In the genomic region with DNA sequence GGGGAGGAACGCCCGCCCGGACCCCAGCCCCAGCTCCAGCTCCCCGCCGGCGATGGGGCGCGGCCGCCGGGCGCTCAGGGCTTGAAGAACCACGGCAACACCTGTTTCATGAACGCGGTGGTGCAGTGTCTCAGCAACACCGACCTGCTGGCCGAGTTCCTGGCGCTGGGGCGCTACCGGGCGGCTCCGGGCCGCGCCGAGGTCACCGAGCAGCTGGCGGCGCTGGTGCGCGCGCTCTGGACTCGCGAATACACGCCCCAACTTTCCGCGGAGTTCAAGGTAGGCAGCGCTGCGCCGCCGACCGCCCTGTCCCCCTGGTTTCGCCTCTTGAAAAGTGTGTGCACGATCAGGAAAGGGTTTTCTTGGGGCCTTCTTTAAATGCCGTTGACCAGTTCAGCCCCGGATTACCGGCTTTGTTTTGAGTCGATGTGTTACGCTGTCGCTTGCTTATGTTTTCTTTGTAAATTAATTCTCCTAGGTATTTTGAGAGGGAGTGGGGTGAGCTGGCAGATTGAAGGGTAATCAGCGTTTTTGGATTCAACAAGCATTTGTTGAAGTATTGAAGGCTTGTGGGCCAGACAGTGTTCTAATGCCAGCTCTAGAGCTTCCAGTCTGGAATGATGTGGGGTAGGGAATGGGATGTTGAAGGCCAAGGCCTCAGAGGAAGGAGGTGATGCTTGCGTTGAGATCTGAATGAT, we compare ENCODE assay signal across 1 cellular context.
TF ChIP-seq lines count a peak whose summit lies in the region.

No MANE protein-coding gene starts in this region.

TF ChIP-seq in HepG2, 621 proteins besides CTCF, POLR2A, EP300 and RAD21 (continued from another document and continues in another):
- TF ChIP-seq, protein P1, sequence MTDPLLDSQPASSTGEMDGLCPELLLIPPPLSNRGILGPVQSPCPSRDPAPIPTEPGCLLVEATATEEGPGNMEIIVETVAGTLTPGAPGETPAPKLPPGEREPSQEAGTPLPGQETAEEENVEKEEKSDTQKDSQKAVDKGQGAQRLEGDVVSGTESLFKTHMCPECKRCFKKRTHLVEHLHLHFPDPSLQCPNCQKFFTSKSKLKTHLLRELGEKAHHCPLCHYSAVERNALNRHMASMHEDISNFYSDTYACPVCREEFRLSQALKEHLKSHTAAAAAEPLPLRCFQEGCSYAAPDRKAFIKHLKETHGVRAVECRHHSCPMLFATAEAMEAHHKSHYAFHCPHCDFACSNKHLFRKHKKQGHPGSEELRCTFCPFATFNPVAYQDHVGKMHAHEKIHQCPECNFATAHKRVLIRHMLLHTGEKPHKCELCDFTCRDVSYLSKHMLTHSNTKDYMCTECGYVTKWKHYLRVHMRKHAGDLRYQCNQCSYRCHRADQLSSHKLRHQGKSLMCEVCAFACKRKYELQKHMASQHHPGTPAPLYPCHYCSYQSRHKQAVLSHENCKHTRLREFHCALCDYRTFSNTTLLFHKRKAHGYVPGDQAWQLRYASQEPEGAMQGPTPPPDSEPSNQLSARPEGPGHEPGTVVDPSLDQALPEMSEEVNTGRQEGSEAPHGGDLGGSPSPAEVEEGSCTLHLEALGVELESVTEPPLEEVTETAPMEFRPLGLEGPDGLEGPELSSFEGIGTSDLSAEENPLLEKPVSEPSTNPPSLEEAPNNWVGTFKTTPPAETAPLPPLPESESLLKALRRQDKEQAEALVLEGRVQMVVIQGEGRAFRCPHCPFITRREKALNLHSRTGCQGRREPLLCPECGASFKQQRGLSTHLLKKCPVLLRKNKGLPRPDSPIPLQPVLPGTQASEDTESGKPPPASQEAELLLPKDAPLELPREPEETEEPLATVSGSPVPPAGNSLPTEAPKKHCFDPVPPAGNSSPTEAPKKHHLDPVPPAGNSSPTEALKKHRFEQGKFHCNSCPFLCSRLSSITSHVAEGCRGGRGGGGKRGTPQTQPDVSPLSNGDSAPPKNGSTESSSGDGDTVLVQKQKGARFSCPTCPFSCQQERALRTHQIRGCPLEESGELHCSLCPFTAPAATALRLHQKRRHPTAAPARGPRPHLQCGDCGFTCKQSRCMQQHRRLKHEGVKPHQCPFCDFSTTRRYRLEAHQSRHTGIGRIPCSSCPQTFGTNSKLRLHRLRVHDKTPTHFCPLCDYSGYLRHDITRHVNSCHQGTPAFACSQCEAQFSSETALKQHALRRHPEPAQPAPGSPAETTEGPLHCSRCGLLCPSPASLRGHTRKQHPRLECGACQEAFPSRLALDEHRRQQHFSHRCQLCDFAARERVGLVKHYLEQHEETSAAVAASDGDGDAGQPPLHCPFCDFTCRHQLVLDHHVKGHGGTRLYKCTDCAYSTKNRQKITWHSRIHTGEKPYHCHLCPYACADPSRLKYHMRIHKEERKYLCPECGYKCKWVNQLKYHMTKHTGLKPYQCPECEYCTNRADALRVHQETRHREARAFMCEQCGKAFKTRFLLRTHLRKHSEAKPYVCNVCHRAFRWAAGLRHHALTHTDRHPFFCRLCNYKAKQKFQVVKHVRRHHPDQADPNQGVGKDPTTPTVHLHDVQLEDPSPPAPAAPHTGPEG (CRISPR knock-in tag; IDR thresholded peaks at IDR 0.05) = no peak
- TF ChIP-seq ZNF207 (IDR thresholded peaks at IDR 0.05; ENCODE audit: borderline replicate concordance) (no peak), HIVEP1 (CRISPR knock-in tag; IDR thresholded peaks at IDR 0.05) (no peak), HOXA5 (CRISPR knock-in tag; IDR thresholded peaks at IDR 0.05) (peak; percentile 49; the same call in 1 of the 2 replicates), LCORL (IDR thresholded peaks at IDR 0.05) (no peak), LCORL (CRISPR knock-in tag; IDR thresholded peaks at IDR 0.05) (0 out of 2 replicates have a peak, but pooled peaks have one; percentile 33), ISL2 (CRISPR knock-in tag; IDR thresholded peaks at IDR 0.05) (no peak), NR2F6 (IDR thresholded peaks at IDR 0.05) (no peak), NR2F6 (CRISPR knock-in tag; IDR thresholded peaks at IDR 0.05) (peak; percentile 59), ZNF34 (CRISPR knock-in tag; IDR thresholded peaks at IDR 0.05; ENCODE audit: borderline replicate concordance) (no peak), TEAD3 (CRISPR knock-in tag; optimal IDR thresholded peaks at IDR 0.05; ENCODE audit: borderline replicate concordance) (peak; percentile 18), BCL6 (CRISPR knock-in tag; IDR thresholded peaks at IDR 0.05) (peak; percentile 58; the same call in 1 of the 2 replicates), YY1 (IDR thresholded peaks at IDR 0.05; ENCODE audit: insufficient read depth, insufficient replicate concordance, low read depth, low read length) (no peak), ZBTB21 (CRISPR knock-in tag; IDR thresholded peaks at IDR 0.05) (no peak), CC2D1A (CRISPR knock-in tag; IDR thresholded peaks at IDR 0.05) (no peak), ZBTB38 (CRISPR knock-in tag; IDR thresholded peaks at IDR 0.05) (no peak), ZNF451 (CRISPR knock-in tag; IDR thresholded peaks at IDR 0.05) (no peak), ELF3 (CRISPR knock-in tag; IDR thresholded peaks at IDR 0.05) (no peak), ZFP82 (CRISPR knock-in tag; IDR thresholded peaks at IDR 0.05; ENCODE audit: borderline replicate concordance) (no peak), NR3C1 (CRISPR knock-in tag; IDR thresholded peaks at IDR 0.05) (no peak), ZNF160 (CRISPR knock-in tag; IDR thresholded peaks at IDR 0.05) (0 out of 2 replicates have a peak, but pooled peaks have one; percentile 55), ZNF761 (CRISPR knock-in tag; conservative IDR thresholded peaks at IDR 0.05) (no peak; the same call in 1 of the 2 replicates), RARG (CRISPR knock-in tag; IDR thresholded peaks at IDR 0.05; ENCODE audit: low read depth) (no peak), ZNF460 (CRISPR knock-in tag; IDR thresholded peaks at IDR 0.05; ENCODE audit: borderline replicate concordance) (no peak), XBP1 (CRISPR knock-in tag; IDR thresholded peaks at IDR 0.05) (no peak), ZNF629 (CRISPR knock-in tag; conservative IDR thresholded peaks at IDR 0.05) (no peak), ZNF598 (CRISPR knock-in tag; IDR thresholded peaks at IDR 0.05; ENCODE audit: borderline replicate concordance) (no peak), ZNF205 (CRISPR knock-in tag; IDR thresholded peaks at IDR 0.05) (no peak), ZNF446 (CRISPR knock-in tag; IDR thresholded peaks at IDR 0.05) (no peak), SATB2 (CRISPR knock-in tag; IDR thresholded peaks at IDR 0.05) (peak; percentile 39; the same call in 1 of the 2 replicates), ZNF546 (CRISPR knock-in tag; conservative IDR thresholded peaks at IDR 0.05) (no peak), ZNF891 (CRISPR knock-in tag; IDR thresholded peaks at IDR 0.05) (no peak), NFATC3 (CRISPR knock-in tag; IDR thresholded peaks at IDR 0.05) (no peak), NPAS2 (CRISPR knock-in tag; IDR thresholded peaks at IDR 0.05; ENCODE audit: borderline replicate concordance) (no peak), MXI1 (IDR thresholded peaks at IDR 0.05; ENCODE audit: borderline replicate concordance, low read depth, low read length) (0 out of 3 replicates have a peak, but pooled peaks have one; percentile 42), MEIS2 (CRISPR knock-in tag; IDR thresholded peaks at IDR 0.05) (peak; percentile 59; the same call in 1 of the 2 replicates)
- TF ChIP-seq, protein P2, sequence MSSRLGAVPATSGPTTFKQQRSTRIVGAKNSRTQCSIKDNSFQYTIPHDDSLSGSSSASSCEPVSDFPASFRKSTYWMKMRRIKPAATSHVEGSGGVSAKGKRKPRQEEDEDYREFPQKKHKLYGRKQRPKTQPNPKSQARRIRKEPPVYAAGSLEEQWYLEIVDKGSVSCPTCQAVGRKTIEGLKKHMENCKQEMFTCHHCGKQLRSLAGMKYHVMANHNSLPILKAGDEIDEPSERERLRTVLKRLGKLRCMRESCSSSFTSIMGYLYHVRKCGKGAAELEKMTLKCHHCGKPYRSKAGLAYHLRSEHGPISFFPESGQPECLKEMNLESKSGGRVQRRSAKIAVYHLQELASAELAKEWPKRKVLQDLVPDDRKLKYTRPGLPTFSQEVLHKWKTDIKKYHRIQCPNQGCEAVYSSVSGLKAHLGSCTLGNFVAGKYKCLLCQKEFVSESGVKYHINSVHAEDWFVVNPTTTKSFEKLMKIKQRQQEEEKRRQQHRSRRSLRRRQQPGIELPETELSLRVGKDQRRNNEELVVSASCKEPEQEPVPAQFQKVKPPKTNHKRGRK (CRISPR knock-in tag; IDR thresholded peaks at IDR 0.05) = no peak
- TF ChIP-seq, protein P3, sequence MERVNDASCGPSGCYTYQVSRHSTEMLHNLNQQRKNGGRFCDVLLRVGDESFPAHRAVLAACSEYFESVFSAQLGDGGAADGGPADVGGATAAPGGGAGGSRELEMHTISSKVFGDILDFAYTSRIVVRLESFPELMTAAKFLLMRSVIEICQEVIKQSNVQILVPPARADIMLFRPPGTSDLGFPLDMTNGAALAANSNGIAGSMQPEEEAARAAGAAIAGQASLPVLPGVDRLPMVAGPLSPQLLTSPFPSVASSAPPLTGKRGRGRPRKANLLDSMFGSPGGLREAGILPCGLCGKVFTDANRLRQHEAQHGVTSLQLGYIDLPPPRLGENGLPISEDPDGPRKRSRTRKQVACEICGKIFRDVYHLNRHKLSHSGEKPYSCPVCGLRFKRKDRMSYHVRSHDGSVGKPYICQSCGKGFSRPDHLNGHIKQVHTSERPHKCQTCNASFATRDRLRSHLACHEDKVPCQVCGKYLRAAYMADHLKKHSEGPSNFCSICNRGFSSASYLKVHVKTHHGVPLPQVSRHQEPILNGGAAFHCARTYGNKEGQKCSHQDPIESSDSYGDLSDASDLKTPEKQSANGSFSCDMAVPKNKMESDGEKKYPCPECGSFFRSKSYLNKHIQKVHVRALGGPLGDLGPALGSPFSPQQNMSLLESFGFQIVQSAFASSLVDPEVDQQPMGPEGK (CRISPR knock-in tag; IDR thresholded peaks at IDR 0.05) = peak; percentile 35; the same call in 1 of the 2 replicates
- TF ChIP-seq, protein P4, sequence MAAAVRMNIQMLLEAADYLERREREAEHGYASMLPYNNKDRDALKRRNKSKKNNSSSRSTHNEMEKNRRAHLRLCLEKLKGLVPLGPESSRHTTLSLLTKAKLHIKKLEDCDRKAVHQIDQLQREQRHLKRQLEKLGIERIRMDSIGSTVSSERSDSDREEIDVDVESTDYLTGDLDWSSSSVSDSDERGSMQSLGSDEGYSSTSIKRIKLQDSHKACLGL (CRISPR knock-in tag; IDR thresholded peaks at IDR 0.05) = 0 out of 2 replicates have a peak, but pooled peaks have one; percentile 24
- TF ChIP-seq, protein P5, sequence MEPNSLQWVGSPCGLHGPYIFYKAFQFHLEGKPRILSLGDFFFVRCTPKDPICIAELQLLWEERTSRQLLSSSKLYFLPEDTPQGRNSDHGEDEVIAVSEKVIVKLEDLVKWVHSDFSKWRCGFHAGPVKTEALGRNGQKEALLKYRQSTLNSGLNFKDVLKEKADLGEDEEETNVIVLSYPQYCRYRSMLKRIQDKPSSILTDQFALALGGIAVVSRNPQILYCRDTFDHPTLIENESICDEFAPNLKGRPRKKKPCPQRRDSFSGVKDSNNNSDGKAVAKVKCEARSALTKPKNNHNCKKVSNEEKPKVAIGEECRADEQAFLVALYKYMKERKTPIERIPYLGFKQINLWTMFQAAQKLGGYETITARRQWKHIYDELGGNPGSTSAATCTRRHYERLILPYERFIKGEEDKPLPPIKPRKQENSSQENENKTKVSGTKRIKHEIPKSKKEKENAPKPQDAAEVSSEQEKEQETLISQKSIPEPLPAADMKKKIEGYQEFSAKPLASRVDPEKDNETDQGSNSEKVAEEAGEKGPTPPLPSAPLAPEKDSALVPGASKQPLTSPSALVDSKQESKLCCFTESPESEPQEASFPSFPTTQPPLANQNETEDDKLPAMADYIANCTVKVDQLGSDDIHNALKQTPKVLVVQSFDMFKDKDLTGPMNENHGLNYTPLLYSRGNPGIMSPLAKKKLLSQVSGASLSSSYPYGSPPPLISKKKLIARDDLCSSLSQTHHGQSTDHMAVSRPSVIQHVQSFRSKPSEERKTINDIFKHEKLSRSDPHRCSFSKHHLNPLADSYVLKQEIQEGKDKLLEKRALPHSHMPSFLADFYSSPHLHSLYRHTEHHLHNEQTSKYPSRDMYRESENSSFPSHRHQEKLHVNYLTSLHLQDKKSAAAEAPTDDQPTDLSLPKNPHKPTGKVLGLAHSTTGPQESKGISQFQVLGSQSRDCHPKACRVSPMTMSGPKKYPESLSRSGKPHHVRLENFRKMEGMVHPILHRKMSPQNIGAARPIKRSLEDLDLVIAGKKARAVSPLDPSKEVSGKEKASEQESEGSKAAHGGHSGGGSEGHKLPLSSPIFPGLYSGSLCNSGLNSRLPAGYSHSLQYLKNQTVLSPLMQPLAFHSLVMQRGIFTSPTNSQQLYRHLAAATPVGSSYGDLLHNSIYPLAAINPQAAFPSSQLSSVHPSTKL (CRISPR knock-in tag; IDR thresholded peaks at IDR 0.05) = peak; percentile 47; the same call in 1 of the 2 replicates
- TF ChIP-seq, protein P6, sequence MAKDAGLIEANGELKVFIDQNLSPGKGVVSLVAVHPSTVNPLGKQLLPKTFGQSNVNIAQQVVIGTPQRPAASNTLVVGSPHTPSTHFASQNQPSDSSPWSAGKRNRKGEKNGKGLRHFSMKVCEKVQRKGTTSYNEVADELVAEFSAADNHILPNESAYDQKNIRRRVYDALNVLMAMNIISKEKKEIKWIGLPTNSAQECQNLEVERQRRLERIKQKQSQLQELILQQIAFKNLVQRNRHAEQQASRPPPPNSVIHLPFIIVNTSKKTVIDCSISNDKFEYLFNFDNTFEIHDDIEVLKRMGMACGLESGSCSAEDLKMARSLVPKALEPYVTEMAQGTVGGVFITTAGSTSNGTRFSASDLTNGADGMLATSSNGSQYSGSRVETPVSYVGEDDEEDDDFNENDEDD (CRISPR knock-in tag; IDR thresholded peaks at IDR 0.05; ENCODE audit: borderline replicate concordance) = 0 out of 2 replicates have a peak, but pooled peaks have one; percentile 17
- TF ChIP-seq, protein P7, sequence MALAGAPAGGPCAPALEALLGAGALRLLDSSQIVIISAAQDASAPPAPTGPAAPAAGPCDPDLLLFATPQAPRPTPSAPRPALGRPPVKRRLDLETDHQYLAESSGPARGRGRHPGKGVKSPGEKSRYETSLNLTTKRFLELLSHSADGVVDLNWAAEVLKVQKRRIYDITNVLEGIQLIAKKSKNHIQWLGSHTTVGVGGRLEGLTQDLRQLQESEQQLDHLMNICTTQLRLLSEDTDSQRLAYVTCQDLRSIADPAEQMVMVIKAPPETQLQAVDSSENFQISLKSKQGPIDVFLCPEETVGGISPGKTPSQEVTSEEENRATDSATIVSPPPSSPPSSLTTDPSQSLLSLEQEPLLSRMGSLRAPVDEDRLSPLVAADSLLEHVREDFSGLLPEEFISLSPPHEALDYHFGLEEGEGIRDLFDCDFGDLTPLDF (CRISPR knock-in tag; IDR thresholded peaks at IDR 0.05) = no peak
- TF ChIP-seq, protein P8, sequence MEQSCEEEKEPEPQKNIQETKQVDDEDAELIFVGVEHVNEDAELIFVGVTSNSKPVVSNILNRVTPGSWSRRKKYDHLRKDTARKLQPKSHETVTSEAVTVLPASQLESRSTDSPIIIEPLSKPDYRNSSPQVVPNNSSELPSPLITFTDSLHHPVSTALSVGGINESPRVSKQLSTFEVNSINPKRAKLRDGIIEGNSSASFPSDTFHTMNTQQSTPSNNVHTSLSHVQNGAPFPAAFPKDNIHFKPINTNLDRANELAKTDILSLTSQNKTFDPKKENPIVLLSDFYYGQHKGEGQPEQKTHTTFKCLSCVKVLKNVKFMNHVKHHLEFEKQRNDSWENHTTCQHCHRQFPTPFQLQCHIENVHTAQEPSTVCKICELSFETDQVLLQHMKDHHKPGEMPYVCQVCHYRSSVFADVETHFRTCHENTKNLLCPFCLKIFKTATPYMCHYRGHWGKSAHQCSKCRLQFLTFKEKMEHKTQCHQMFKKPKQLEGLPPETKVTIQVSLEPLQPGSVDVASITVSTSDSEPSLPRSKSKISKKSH (CRISPR knock-in tag; IDR thresholded peaks at IDR 0.05; ENCODE audit: borderline replicate concordance) = no peak
